In the genomic region with DNA sequence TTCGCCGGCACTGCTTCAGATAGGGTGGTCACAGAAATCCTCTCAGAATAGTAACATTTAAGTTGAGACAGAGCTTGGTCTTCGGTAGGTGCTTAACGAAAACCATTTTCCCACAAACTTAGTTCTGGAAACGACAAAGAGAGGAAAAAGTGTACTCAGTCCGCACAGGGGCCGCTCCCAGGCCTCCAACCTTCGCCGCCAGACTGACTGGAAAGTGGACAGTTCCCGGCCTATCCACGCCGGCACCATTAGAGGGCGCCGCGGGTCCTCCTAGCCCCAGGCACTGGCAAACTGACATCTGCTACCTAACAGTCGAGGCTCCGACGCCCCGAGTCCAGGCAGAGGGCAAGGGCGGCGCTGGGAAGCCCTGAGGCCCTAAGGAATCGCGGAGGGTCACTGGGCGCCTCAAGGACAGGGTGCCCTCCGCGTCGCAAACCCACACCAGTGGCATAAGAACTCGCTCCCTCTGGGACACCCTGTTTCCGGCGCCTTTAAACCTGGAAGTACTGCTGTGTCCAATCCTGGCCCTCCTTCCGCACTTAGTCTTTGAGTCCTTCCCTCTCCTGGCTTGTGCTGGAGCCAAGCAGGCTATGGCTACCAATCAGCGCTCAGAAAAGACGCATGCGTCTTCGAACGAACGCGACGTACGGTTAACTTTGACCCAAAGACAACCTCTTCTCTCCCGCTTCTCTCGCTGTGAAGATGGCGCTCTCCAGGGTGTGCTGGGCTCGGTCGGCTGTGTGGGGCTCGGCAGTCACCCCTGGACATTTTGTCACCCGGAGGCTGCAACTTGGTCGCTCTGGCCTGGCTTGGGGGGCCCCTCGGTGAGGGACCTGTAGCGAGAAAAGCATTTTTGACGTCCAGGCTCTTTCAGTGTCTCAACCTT, we compare ENCODE assay signal across 8 cellular contexts. TPM values are rescaled to one million over a fixed set of nuclear protein-coding genes. Genes with fewer than 3 reads are reported as not detected.
DNase-seq lines count a peak whose midpoint lies in the region; FAIRE-seq and TF ChIP-seq lines count a peak whose summit lies in the region.

A gene with protein sequence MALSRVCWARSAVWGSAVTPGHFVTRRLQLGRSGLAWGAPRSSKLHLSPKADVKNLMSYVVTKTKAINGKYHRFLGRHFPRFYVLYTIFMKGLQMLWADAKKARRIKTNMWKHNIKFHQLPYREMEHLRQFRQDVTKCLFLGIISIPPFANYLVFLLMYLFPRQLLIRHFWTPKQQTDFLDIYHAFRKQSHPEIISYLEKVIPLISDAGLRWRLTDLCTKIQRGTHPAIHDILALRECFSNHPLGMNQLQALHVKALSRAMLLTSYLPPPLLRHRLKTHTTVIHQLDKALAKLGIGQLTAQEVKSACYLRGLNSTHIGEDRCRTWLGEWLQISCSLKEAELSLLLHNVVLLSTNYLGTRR (plus strand): TSS at position 673 of the 886 bp plus-strand sequence. CDS start 30 bp downstream, at position 703.

- H3K4ac ChIP-seq in neuronal stem cell (ENCODE audit: low read length): no peak within 1 kb of the TSS

- no peaks in the 10 kb centered on the region for H3K79me1 ChIP-seq in neuronal stem cell (ENCODE audit: low read depth, low read length)

- peak within 1 kb of the TSS; percentile 71 for H3K27ac ChIP-seq in neuronal stem cell (replicated peaks; ENCODE audit: low read length)

- peak within 1 kb of the TSS; percentile 85 for H2AFZ ChIP-seq in neuronal stem cell (ENCODE audit: low read length)

- peak; percentile 6 for FAIRE-seq in frontal cortex (lab: Jason Lieb, UNC)

- H3K27me3 ChIP-seq in GM06990 (replicated peaks; ENCODE audit: control insufficient read depth, insufficient read depth, low read length) (no peaks in the 10 kb centered on the region), neuronal stem cell (ENCODE audit: control insufficient read depth in 3 of 3, insufficient read depth in 3 of 3, low read depth in 1 of 3, low read length in 3 of 3) (no peaks in the 10 kb centered on the region)

- H2BK120ac ChIP-seq in neuronal stem cell (ENCODE audit: low read depth, low read length): no peak within 1 kb of the TSS

- no peak within 1 kb of the TSS for H2AK5ac ChIP-seq in neuronal stem cell (ENCODE audit: low read depth, low read length)

- DNase-seq in GM06990 (ENCODE audit: extremely low read depth, insufficient read length) (peak; percentile 93), HFF-Myc (ENCODE audit: extremely low read depth, low read depth) (peak; percentile 98), MV-4-11 (lab: John Stamatoyannopoulos, UW) (peak; percentile 99), SK-MEL-5 (ENCODE audit: low read depth, low spot score) (peak; percentile 99), frontal cortex (ENCODE audit: low spot score in 2 of 2) (peak; percentile 73 to 90), neuronal stem cell (ENCODE audit: low spot score) (peak; percentile 92)
- DNase-seq in activated naive CD4-positive, alpha-beta T cell treated with Interleukin-2 at 50 U/mL for 16 hours: peak; percentile 90

- no peak within 1 kb of the TSS for H2BK12ac ChIP-seq in neuronal stem cell (ENCODE audit: low read length)

- H3K36me3 ChIP-seq in GM06990 (ENCODE audit: control insufficient read depth, insufficient read depth, low read length) (no peaks in the 10 kb centered on the region; the same call in 1 of the 2 replicates), neuronal stem cell (replicated peaks in 1 of 2; ENCODE audit: control insufficient read depth in 2 of 2, insufficient read depth in 2 of 2, low read length in 2 of 2) (peaks cover 3 to 4% of the 10 kb centered on the region in 2 donors)

- H3K4me1 ChIP-seq in neuronal stem cell (ENCODE audit: control insufficient read depth in 2 of 2, insufficient read depth in 1 of 2, low read depth in 1 of 2, low read length in 2 of 2): peaks cover 3% of the 10 kb centered on the region in 2 donors

- WGBS in neuronal stem cell (ENCODE audit: extremely low coverage in 2 of 2, insufficient read length in 2 of 2, insufficient replicate concordance in 1 of 2), 2 donors: no CpG with 5 or more reads among the region's 51 CpGs

- peak within 1 kb of the TSS; percentile 73 for H3K9ac ChIP-seq in neuronal stem cell (ENCODE audit: low read depth, low read length, poor library complexity)

- peak within 1 kb of the TSS; percentile 94 for H3K18ac ChIP-seq in neuronal stem cell (ENCODE audit: low read length)

- no peak within 1 kb of the TSS for H4K8ac ChIP-seq in neuronal stem cell (ENCODE audit: low read depth, low read length)

- no peak within 1 kb of the TSS for H4K91ac ChIP-seq in neuronal stem cell (ENCODE audit: low read depth, low read length, poor library complexity)

- H2BK15ac ChIP-seq in neuronal stem cell (ENCODE audit: low read length): no peak within 1 kb of the TSS

- peak within 1 kb of the TSS; percentile 66 for H3K23ac ChIP-seq in neuronal stem cell (ENCODE audit: low read depth, low read length, poor library complexity)

- in situ Hi-C loops in SK-MEL-5 (cut with HindIII; ENCODE audit: low pct_unique_long_range_greater_than_20kb, low sequenced_read_pairs): no loop called here

- no peak within 1 kb of the TSS for H3K14ac ChIP-seq in neuronal stem cell (ENCODE audit: low read length)

- H3K4me3 ChIP-seq in GM06990 (replicated peaks; ENCODE audit: low read depth, low read length): peak within 1 kb of the TSS; percentile 71
- peak within 1 kb of the TSS; percentile 75 for H3K4me3 ChIP-seq in HFF-Myc (replicated peaks; ENCODE audit: low read depth, low read length)
- peak within 1 kb of the TSS; percentile 51 to 87 for H3K4me3 ChIP-seq in neuronal stem cell (ENCODE audit: low read length in 2 of 2)

- TF ChIP-seq CTCF in GM06990 (IDR thresholded peaks at IDR 0.05; ENCODE audit: insufficient read depth, low read length, poor library complexity, severe bottlenecking) (peak; percentile 98), HFF-Myc (IDR thresholded peaks at IDR 0.05; ENCODE audit: low read depth, low read length, missing control alignments) (peak; percentile 91), subcutaneous adipose tissue (IDR thresholded peaks at IDR 0.05; ENCODE audit: low read depth) (no peak)

- H2BK5ac ChIP-seq in neuronal stem cell (ENCODE audit: low read length): peak within 1 kb of the TSS; percentile 13

- peak within 1 kb of the TSS; percentile 63 for H3K4me2 ChIP-seq in neuronal stem cell (ENCODE audit: insufficient read depth, low read length, poor library complexity, severe bottlenecking)

- no peaks in the 10 kb centered on the region for H3K9me3 ChIP-seq in neuronal stem cell (replicated peaks in 1 of 2; ENCODE audit: control insufficient read depth in 2 of 2, insufficient read depth in 1 of 2, low read depth in 1 of 2, low read length in 2 of 2)

RNA-seq across cellular contexts. Expression of the gene that starts here (rescaled TPM):
- total RNA-seq in SK-MEL-5 (2014; rRNA removed; shearing (Covaris generic)): 68.6 and 77.5 TPM in 2 replicates
- 74.3 and 103 TPM in 2 replicates for polyA plus RNA-seq in SK-MEL-5 (2015; cell fraction: cytosol; rRNA removed)
- 306 and 357 TPM in 2 replicates for polyA plus RNA-seq in SK-MEL-5 (2015; cell fraction: nucleus; rRNA removed)
- 54.6 TPM for total RNA-seq in frontal cortex
- 35.3 TPM for polyA plus RNA-seq in neuronal stem cell (2013, experiment 1 of 2)
- polyA plus RNA-seq in neuronal stem cell (2013, experiment 2 of 2): 35.6 TPM
- total RNA-seq in subcutaneous adipose tissue: 10 to 100 TPM; 69.6 to 89.3 (median 80.9) TPM

Comparison
In these comparisons a context has a peak if more than half of its experiments do, and no peak if none do; other contexts are left out.
1. Peak in every context shown above with its lines: DNase-seq, H3K4me3 ChIP-seq and H3K27ac ChIP-seq.